In the genomic region with DNA sequence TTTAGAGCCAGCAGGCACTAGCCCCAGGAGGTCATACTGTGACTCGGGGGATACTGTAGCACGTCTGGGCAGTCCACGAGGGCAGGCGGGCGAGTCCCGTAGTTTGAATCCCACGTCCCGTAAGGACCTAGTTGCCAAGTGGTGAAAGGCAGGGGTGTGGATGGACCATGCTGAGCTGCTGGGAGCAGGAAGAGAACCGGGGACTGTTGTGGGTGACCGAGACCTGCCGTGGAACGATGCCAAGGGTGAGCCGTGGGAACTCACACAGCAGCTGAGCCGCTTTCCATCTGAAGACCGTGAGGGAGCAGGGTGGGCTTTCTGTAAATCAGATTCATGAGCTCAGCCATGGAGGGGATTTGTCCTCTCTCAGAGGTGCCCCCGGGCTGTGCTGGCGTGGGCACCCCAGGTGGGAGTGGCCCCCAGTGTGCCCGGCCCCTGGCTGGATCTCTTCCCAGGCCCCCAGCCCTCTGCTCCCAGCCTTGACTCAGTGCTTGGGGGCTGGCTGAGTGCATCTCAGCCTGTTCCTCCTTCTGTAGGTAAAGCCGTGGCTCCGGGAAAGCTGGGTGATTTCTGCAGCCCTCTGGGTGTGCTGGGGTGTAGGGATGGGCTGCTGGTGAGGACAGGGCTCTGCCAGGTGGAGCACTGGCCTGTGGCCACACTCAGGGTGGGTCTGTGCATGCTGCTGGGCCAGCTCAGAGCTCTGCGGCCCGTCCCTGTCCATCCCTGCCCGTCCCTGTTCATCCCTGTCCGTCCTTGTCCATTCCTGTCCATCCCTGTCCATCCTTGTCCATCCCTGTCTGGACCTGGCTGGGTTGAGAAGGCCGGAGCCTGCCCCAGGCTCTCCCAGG, we compare ENCODE assay signal across 12 cellular contexts. TPM values are rescaled to one million over a fixed set of nuclear protein-coding genes. Genes with fewer than 3 reads are reported as not detected.
A peak's percentile ranks its signal among the peaks of the same experiment; 100 is the strongest.
DNase-seq lines count a peak whose midpoint lies in the region; ATAC-seq, FAIRE-seq and TF ChIP-seq lines count a peak whose summit lies in the region.
"Had no signal": no experiment of that assay in that cellular context is flagged by ENCODE, and none has a peak within 500 bp of the region (broad histone marks: within the 10 kb centered on the region; RNA-seq: fewer than 3 reads in every experiment).

No MANE protein-coding gene starts in this region.

- POLR2A ChIA-PET in activated CD8-positive, alpha-beta T cell treated with anti-CD3 and anti-CD28 coated beads for 36 hours (lab: Charles Lee), result interaction anchor here (1.1 kb wide), 1 partner anchor 13 kb away, joined by 3 read pairs; no protein-coding TSS in a partner anchor
- POLR2A ChIA-PET in activated CD4-positive, alpha-beta memory T cell treated with anti-CD3 and anti-CD28 coated beads for 36 hours (lab: Charles Lee), result interaction anchor here (0.6 kb wide), 1 partner anchor 15 kb away, joined by 3 read pairs; no protein-coding TSS in a partner anchor

- H3K9me3 Mint-ChIP-seq in activated CD8-positive, alpha-beta T cell treated with anti-CD3 and anti-CD28 coated beads for 36 hours, result no peaks in the 10 kb centered on the region
- H3K9me3 Mint-ChIP-seq in activated CD4-positive, alpha-beta memory T cell treated with anti-CD3 and anti-CD28 coated beads for 36 hours, result no peaks in the 10 kb centered on the region

- H2AFZ ChIP-seq in keratinocyte (ENCODE audit: control insufficient read depth, low read length), result no peak overlapping the region

- no peak for FAIRE-seq in keratinocyte (lab: Jason Lieb, UNC)
- FAIRE-seq: TTC549 had no signal

- H3K4me1 ChIP-seq in body of pancreas, result peaks cover 24% of the 10 kb centered on the region
- H3K4me1 ChIP-seq in keratinocyte (ENCODE audit: control insufficient read depth, extremely low read depth, insufficient read depth, low read length), result peaks cover 14% of the 10 kb centered on the region
- H3K4me1 ChIP-seq in psoas muscle, result peaks cover 23% of the 10 kb centered on the region

- no peak overlapping the region for H3K4me3 Mint-ChIP-seq in activated CD8-positive, alpha-beta T cell treated with anti-CD3 and anti-CD28 coated beads for 36 hours
- no peak overlapping the region for H3K4me3 Mint-ChIP-seq in activated CD4-positive, alpha-beta memory T cell treated with anti-CD3 and anti-CD28 coated beads for 36 hours

- no peaks in the 10 kb centered on the region for H3K4me1 Mint-ChIP-seq in activated CD8-positive, alpha-beta T cell treated with anti-CD3 and anti-CD28 coated beads for 36 hours (ENCODE audit: low read depth)
- no peaks in the 10 kb centered on the region for H3K4me1 Mint-ChIP-seq in activated CD4-positive, alpha-beta memory T cell treated with anti-CD3 and anti-CD28 coated beads for 36 hours (ENCODE audit: low read depth)

- H3K27me3 Mint-ChIP-seq in activated CD8-positive, alpha-beta T cell treated with anti-CD3 and anti-CD28 coated beads for 36 hours, result no peaks in the 10 kb centered on the region
- no peaks in the 10 kb centered on the region for H3K27me3 Mint-ChIP-seq in activated CD4-positive, alpha-beta memory T cell treated with anti-CD3 and anti-CD28 coated beads for 36 hours

- DNase-seq in GM06990 (ENCODE audit: extremely low read depth, insufficient read length) (peak; percentile 3), body of pancreas (peak; percentile 47 to 77 (median 66)), keratinocyte (ENCODE audit: low read depth, low spot score) (no peak), psoas muscle (peak; percentile 16 to 53), GM03348 (ENCODE audit: low spot score) (no peak)
- no peak for DNase-seq in stimulated activated CD4-positive, alpha-beta T cell treated with anti-CD3 and anti-CD28 coated beads, Interleukin-15, amount 100 ng/mL, for 24 hours
- no peak for DNase-seq in activated CD8-positive, alpha-beta T cell treated with anti-CD3 and anti-CD28 coated beads for 36 hours
- DNase-seq in activated CD4-positive, alpha-beta memory T cell treated with anti-CD3 and anti-CD28 coated beads for 36 hours, result no peak
- DNase-seq: stimulated activated CD4-positive, alpha-beta T cell treated with anti-CD3 and anti-CD28 coated beads, Interleukin-12 subunit alpha, Interleukin-12 subunit beta, amount 100 ng/mL, for 4 hours had no signal

- H3K36me3 Mint-ChIP-seq in activated CD8-positive, alpha-beta T cell treated with anti-CD3 and anti-CD28 coated beads for 36 hours (ENCODE audit: low read depth), result no peaks in the 10 kb centered on the region
- H3K36me3 Mint-ChIP-seq in activated CD4-positive, alpha-beta memory T cell treated with anti-CD3 and anti-CD28 coated beads for 36 hours, result peaks cover 6% of the 10 kb centered on the region

- H3K4me2 ChIP-seq in keratinocyte (ENCODE audit: control insufficient read depth, extremely low read depth, insufficient read depth, low read depth, low read length), result peak overlapping the region; percentile 62

- no peak overlapping the region for H3K4me3 ChIP-seq in GM06990 (replicated peaks; ENCODE audit: low read depth, low read length)
- H3K4me3 ChIP-seq in body of pancreas, result no peak overlapping the region
- H3K4me3 ChIP-seq in keratinocyte (ENCODE audit: control insufficient read depth in 2 of 3, extremely low read depth in 1 of 3, insufficient read depth in 2 of 3, low read depth in 1 of 3, low read length in 3 of 3), result no peak overlapping the region
- H3K4me3 ChIP-seq in psoas muscle, result peak overlapping the region; percentile 53

- CTCF ChIA-PET in activated CD8-positive, alpha-beta T cell treated with anti-CD3 and anti-CD28 coated beads for 36 hours (lab: Charles Lee), result interaction anchor here (1.4 to 1.6 kb wide), 2 partner anchors 29 to 31 kb away, joined by 4 to 6 read pairs; no protein-coding TSS in a partner anchor
- CTCF ChIA-PET in activated CD4-positive, alpha-beta memory T cell treated with anti-CD3 and anti-CD28 coated beads for 36 hours (lab: Charles Lee), result interaction anchor here (0.6 to 1.8 kb wide), 2 partner anchors 13 to 32 kb away, joined by 3 to 6 read pairs; no protein-coding TSS in a partner anchor

- H3K9me3 ChIP-seq in body of pancreas (no peaks in the 10 kb centered on the region), keratinocyte (ENCODE audit: control insufficient read depth, low read depth, low read length) (no peaks in the 10 kb centered on the region), psoas muscle (no peaks in the 10 kb centered on the region)

- no peaks in the 10 kb centered on the region for H3K27me3 ChIP-seq in GM06990 (replicated peaks; ENCODE audit: control insufficient read depth, insufficient read depth, low read length)
- no peaks in the 10 kb centered on the region for H3K27me3 ChIP-seq in body of pancreas
- no peaks in the 10 kb centered on the region for H3K27me3 ChIP-seq in keratinocyte (ENCODE audit: control insufficient read depth, extremely low read depth, insufficient read depth, low read length)
- no peaks in the 10 kb centered on the region for H3K27me3 ChIP-seq in psoas muscle (ENCODE audit: insufficient read depth in 3 of 3, low read length in 2 of 3)

- intact Hi-C loops in body of pancreas (cut with DNase I), result no loop called here
- intact Hi-C loops in psoas muscle (cut with DNase I), result no loop called here
- intact Hi-C loops in activated CD8-positive, alpha-beta T cell treated with anti-CD3 and anti-CD28 coated beads for 36 hours (cut with micrococcal nuclease), result no loop called here
- intact Hi-C loops in activated CD4-positive, alpha-beta memory T cell treated with anti-CD3 and anti-CD28 coated beads for 36 hours (cut with micrococcal nuclease), result no loop called here

- H3K27ac ChIP-seq in body of pancreas (peak overlapping the region; percentile 67 to 77 (median 74)), keratinocyte (ENCODE audit: control insufficient read depth, insufficient read depth, low read length) (no peak overlapping the region), psoas muscle (peak overlapping the region; percentile 84)

- ATAC-seq in body of pancreas (peak; percentile 2), psoas muscle (no peak)
- ATAC-seq in activated CD8-positive, alpha-beta T cell treated with anti-CD3 and anti-CD28 coated beads for 36 hours, result no peak

- no peak for TF ChIP-seq CTCF in GM06990 (IDR thresholded peaks at IDR 0.05; ENCODE audit: insufficient read depth, low read length, poor library complexity, severe bottlenecking)
- no peak for TF ChIP-seq CTCF in body of pancreas (IDR thresholded peaks at IDR 0.05)
- no peak for TF ChIP-seq CTCF in keratinocyte (optimal IDR thresholded peaks at IDR 0.05 in 1 of 3, IDR thresholded peaks at IDR 0.05 in 1 of 3, conservative IDR thresholded peaks at IDR 0.05 in 1 of 3; ENCODE audit: extremely low read depth in 1 of 3, insufficient read depth in 2 of 3, low read length in 3 of 3)
- no peak for TF ChIP-seq CTCF in psoas muscle (IDR thresholded peaks at IDR 0.05)
- no peak for TF ChIP-seq CTCF in activated CD8-positive, alpha-beta T cell treated with anti-CD3 and anti-CD28 coated beads for 36 hours (IDR thresholded peaks at IDR 0.05)

- no peak overlapping the region for H3K9ac ChIP-seq in keratinocyte (ENCODE audit: control insufficient read depth, extremely low read depth, insufficient read depth, low read length)

- WGBS in body of pancreas, 2 donors, result 44 to 48% methylated on average over 19 to 25 of the region's 25 CpGs
- 53 to 72% (median 58%) methylated on average over 24 to 25 of the region's 25 CpGs for WGBS in psoas muscle, 3 donors

- TF ChIP-seq POLR2A in body of pancreas (IDR thresholded peaks at IDR 0.05), result no peak

- dilution Hi-C loops in keratinocyte (cut with MboI; ENCODE audit: extremely low pct_ligation_motif_present, low sequenced_read_pairs), result no loop called here

- H3K9me1 ChIP-seq in keratinocyte (ENCODE audit: control insufficient read depth, extremely low read depth, insufficient read depth, low read length), result no peaks in the 10 kb centered on the region

- no peaks in the 10 kb centered on the region for H3K79me2 ChIP-seq in keratinocyte (ENCODE audit: control insufficient read depth, insufficient read depth, low read length)

- H3K27ac Mint-ChIP-seq in activated CD8-positive, alpha-beta T cell treated with anti-CD3 and anti-CD28 coated beads for 36 hours, result no peak overlapping the region
- H3K27ac Mint-ChIP-seq in activated CD4-positive, alpha-beta memory T cell treated with anti-CD3 and anti-CD28 coated beads for 36 hours, result no peak overlapping the region

- H3K36me3 ChIP-seq in GM06990 (ENCODE audit: control insufficient read depth, insufficient read depth, low read length) (peaks cover 5% of the 10 kb centered on the region), body of pancreas (replicated peaks in 1 of 2; ENCODE audit: insufficient read depth in 1 of 2, low read depth in 2 of 2) (peaks cover 0 to under 1% of the 10 kb centered on the region in 2 donors), keratinocyte (ENCODE audit: control insufficient read depth in 2 of 2, extremely low read depth in 1 of 2, insufficient read depth in 2 of 2, low read length in 2 of 2) (peaks cover 0 to 6% of the 10 kb centered on the region in 2 experiments), psoas muscle (ENCODE audit: insufficient read depth in 1 of 2, low read depth in 1 of 2) (peaks cover 0 to 17% of the 10 kb centered on the region in 2 donors)

- H4K20me1 ChIP-seq in keratinocyte (ENCODE audit: control insufficient read depth, extremely low read depth, insufficient read depth, low read length), result no peaks in the 10 kb centered on the region

RNA-seq across cellular contexts. Expression of gene ASPSCR1, which starts 13.6 kb away (rescaled TPM):
- total RNA-seq in body of pancreas (10 to 100 TPM; 17.9 to 57.4 TPM), psoas muscle (10 to 100 TPM; 27.7 to 37.4 (median 35.0) TPM)
- polyA plus RNA-seq in keratinocyte (5.2 to 8.3 TPM (median 6.7 TPM) in 3 replicates), psoas muscle (10 to 100 TPM; 27.9 to 33.1 (median 33.0) TPM)
- 5.0 TPM for polyA plus RNA-seq in keratinocyte (2011; ENCODE audit: low read depth)
- polyA plus RNA-seq in keratinocyte (2011; cell fraction: cytosol; rRNA removed), result 3.0 and 9.1 TPM in 2 replicates
- polyA plus RNA-seq in keratinocyte (2011; cell fraction: nucleus; rRNA removed), result 8.5 and 12.9 TPM in 2 replicates
- polyA plus RNA-seq in keratinocyte (2012; ENCODE audit: low replicate concordance), result 11.5 TPM in 2 replicates
- polyA minus RNA-seq in keratinocyte, result 4.7 to 10.0 TPM (median 6.3 TPM) in 3 replicates
- polyA minus RNA-seq in keratinocyte (2011; cell fraction: cytosol; rRNA and poly(A)+ RNA removed), result 24.2 TPM
- 6.4 and 8.9 TPM in 2 replicates for polyA minus RNA-seq in keratinocyte (2011; cell fraction: nucleus; rRNA and poly(A)+ RNA removed)
- 10 to 100 TPM; 18.7 to 24.5 TPM for total RNA-seq in activated CD8-positive, alpha-beta T cell treated with anti-CD3 and anti-CD28 coated beads for 36 hours
- total RNA-seq in activated CD4-positive, alpha-beta memory T cell treated with anti-CD3 and anti-CD28 coated beads for 36 hours, result 10 to 100 TPM; 25.4 to 27.1 TPM

RNA-seq across cellular contexts. Expression of gene NOTUM, which starts 30.1 kb away (rescaled TPM):
- total RNA-seq in body of pancreas, result under 1 TPM in 1 of 2 donors, not detected in 1; 0.33 TPM
- polyA plus RNA-seq in keratinocyte, result not detected in 3 replicates
- polyA plus RNA-seq in keratinocyte (2011; ENCODE audit: low read depth), result not detected
- not detected in 2 replicates for polyA plus RNA-seq in keratinocyte (2011; cell fraction: cytosol; rRNA removed)
- polyA plus RNA-seq in keratinocyte (2011; cell fraction: nucleus; rRNA removed), result not detected in 2 replicates
- polyA plus RNA-seq in keratinocyte (2012; ENCODE audit: low replicate concordance), result not detected in 2 replicates
- polyA minus RNA-seq in keratinocyte, result not detected in 3 replicates
- polyA minus RNA-seq in keratinocyte (2011; cell fraction: cytosol; rRNA and poly(A)+ RNA removed), result not detected
- not detected in 2 replicates for polyA minus RNA-seq in keratinocyte (2011; cell fraction: nucleus; rRNA and poly(A)+ RNA removed)
- total RNA-seq in psoas muscle, result 1 to 10 TPM in 3 of 4 donors, under 1 TPM in 1; 0.92 to 1.9 (median 1.5) TPM
- under 1 TPM; 0.25 to 0.48 (median 0.44) TPM for polyA plus RNA-seq in psoas muscle
- total RNA-seq in activated CD8-positive, alpha-beta T cell treated with anti-CD3 and anti-CD28 coated beads for 36 hours, result under 1 TPM; 0.41 to 0.49 TPM
- under 1 TPM; 0.22 to 0.40 TPM for total RNA-seq in activated CD4-positive, alpha-beta memory T cell treated with anti-CD3 and anti-CD28 coated beads for 36 hours
- total RNA-seq: bronchial epithelial cell, mesenteric fat pad had no signal

RNA-seq across cellular contexts. Expression of gene CENPX, which starts 31.6 kb away (rescaled TPM):
- total RNA-seq in body of pancreas (10 to 100 TPM; 16.5 to 24.4 TPM), psoas muscle (10 to 100 TPM; 15.9 to 24.6 (median 19.7) TPM)
- polyA plus RNA-seq in keratinocyte (38.3 to 52.0 TPM (median 48.2 TPM) in 3 replicates), psoas muscle (10 to 100 TPM; 53.8 to 79.4 (median 64.4) TPM)
- polyA plus RNA-seq in keratinocyte (2011; ENCODE audit: low read depth), result 4.8 TPM
- 19.8 and 41.7 TPM in 2 replicates for polyA plus RNA-seq in keratinocyte (2011; cell fraction: cytosol; rRNA removed)
- polyA plus RNA-seq in keratinocyte (2011; cell fraction: nucleus; rRNA removed), result 19.4 and 20.6 TPM in 2 replicates
- 24.4 and 64.8 TPM in 2 replicates for polyA plus RNA-seq in keratinocyte (2012; ENCODE audit: low replicate concordance)
- polyA minus RNA-seq in keratinocyte, result 7.8 to 10.6 TPM (median 9.1 TPM) in 3 replicates
- polyA minus RNA-seq in keratinocyte (2011; cell fraction: cytosol; rRNA and poly(A)+ RNA removed), result 30.5 TPM
- 5.0 and 6.1 TPM in 2 replicates for polyA minus RNA-seq in keratinocyte (2011; cell fraction: nucleus; rRNA and poly(A)+ RNA removed)
- 10 to 100 TPM; 88.7 to 98.1 TPM for total RNA-seq in activated CD8-positive, alpha-beta T cell treated with anti-CD3 and anti-CD28 coated beads for 36 hours
- 10 to 100 TPM; 83.0 to 85.8 TPM for total RNA-seq in activated CD4-positive, alpha-beta memory T cell treated with anti-CD3 and anti-CD28 coated beads for 36 hours

RNA-seq across cellular contexts. Expression of gene LRRC45, which starts 32.0 kb away (rescaled TPM):
- total RNA-seq in body of pancreas, result 10 to 100 TPM in 1 of 2 donors, 1 to 10 TPM in 1; 8.0 to 36.3 TPM
- 2.5 to 3.6 TPM (median 2.9 TPM) in 3 replicates for polyA plus RNA-seq in keratinocyte
- polyA plus RNA-seq in keratinocyte (2011; ENCODE audit: low read depth), result 1.1 TPM
- 0.61 and 1.4 TPM in 2 replicates for polyA plus RNA-seq in keratinocyte (2011; cell fraction: cytosol; rRNA removed)
- 5.7 and 7.1 TPM in 2 replicates for polyA plus RNA-seq in keratinocyte (2011; cell fraction: nucleus; rRNA removed)
- 1.2 and 3.5 TPM in 2 replicates for polyA plus RNA-seq in keratinocyte (2012; ENCODE audit: low replicate concordance)
- 1.5 to 2.5 TPM (median 2.3 TPM) in 3 replicates for polyA minus RNA-seq in keratinocyte
- polyA minus RNA-seq in keratinocyte (2011; cell fraction: cytosol; rRNA and poly(A)+ RNA removed), result 3.1 TPM
- polyA minus RNA-seq in keratinocyte (2011; cell fraction: nucleus; rRNA and poly(A)+ RNA removed), result 1.5 and 3.7 TPM in 2 replicates
- 1 to 10 TPM; 1.4 to 3.0 (median 1.9) TPM for total RNA-seq in psoas muscle
- polyA plus RNA-seq in psoas muscle, result 1 to 10 TPM; 3.5 to 7.1 (median 4.0) TPM
- total RNA-seq in activated CD8-positive, alpha-beta T cell treated with anti-CD3 and anti-CD28 coated beads for 36 hours, result 10 to 100 TPM; 12.9 TPM
- total RNA-seq in activated CD4-positive, alpha-beta memory T cell treated with anti-CD3 and anti-CD28 coated beads for 36 hours, result 10 to 100 TPM; 16.3 to 19.0 TPM

RNA-seq across cellular contexts. Expression of gene RAC3, which starts 40.4 kb away (rescaled TPM):
- 1 to 10 TPM in 1 of 2 donors, not detected in 1; 3.1 TPM for total RNA-seq in body of pancreas
- polyA plus RNA-seq in keratinocyte, result 10.2 to 23.0 TPM (median 12.3 TPM) in 3 replicates
- 1.6 TPM for polyA plus RNA-seq in keratinocyte (2011; ENCODE audit: low read depth)
- polyA plus RNA-seq in keratinocyte (2011; cell fraction: cytosol; rRNA removed), result 8.5 and 23.2 TPM in 2 replicates
- 8.9 and 15.0 TPM in 2 replicates for polyA plus RNA-seq in keratinocyte (2011; cell fraction: nucleus; rRNA removed)
- 4.1 and 10.1 TPM in 2 replicates for polyA plus RNA-seq in keratinocyte (2012; ENCODE audit: low replicate concordance)
- 3.7 to 34.6 TPM (median 7.4 TPM) in 3 replicates for polyA minus RNA-seq in keratinocyte
- polyA minus RNA-seq in keratinocyte (2011; cell fraction: cytosol; rRNA and poly(A)+ RNA removed), result 31.1 TPM
- polyA minus RNA-seq in keratinocyte (2011; cell fraction: nucleus; rRNA and poly(A)+ RNA removed), result 3.2 and 5.4 TPM in 2 replicates
- total RNA-seq in psoas muscle, result not detected
- polyA plus RNA-seq in psoas muscle, result under 1 TPM in 2 of 3 donors, not detected in 1; 0.05 to 0.83 TPM
- 1 to 10 TPM; 5.5 to 5.8 TPM for total RNA-seq in activated CD8-positive, alpha-beta T cell treated with anti-CD3 and anti-CD28 coated beads for 36 hours
- 1 to 10 TPM; 6.3 to 8.1 TPM for total RNA-seq in activated CD4-positive, alpha-beta memory T cell treated with anti-CD3 and anti-CD28 coated beads for 36 hours

Comparison
In these comparisons a context has a peak if more than half of its experiments do, and no peak if none do; other contexts are left out.
1. DNase-seq: peak in GM06990 (single experiment), body of pancreas (4 of 4) and psoas muscle (2 of 2); none in keratinocyte (single experiment), stimulated activated CD4-positive, alpha-beta T cell treated with anti-CD3 and anti-CD28 coated beads, Interleukin-15, amount 100 ng/mL, for 24 hours (single experiment), activated CD8-positive, alpha-beta T cell treated with anti-CD3 and anti-CD28 coated beads for 36 hours (single experiment), activated CD4-positive, alpha-beta memory T cell treated with anti-CD3 and anti-CD28 coated beads for 36 hours (single experiment) and GM03348 (single experiment).